Comparison of ENCODE assay signal across 1 cellular context in the genomic region with DNA sequence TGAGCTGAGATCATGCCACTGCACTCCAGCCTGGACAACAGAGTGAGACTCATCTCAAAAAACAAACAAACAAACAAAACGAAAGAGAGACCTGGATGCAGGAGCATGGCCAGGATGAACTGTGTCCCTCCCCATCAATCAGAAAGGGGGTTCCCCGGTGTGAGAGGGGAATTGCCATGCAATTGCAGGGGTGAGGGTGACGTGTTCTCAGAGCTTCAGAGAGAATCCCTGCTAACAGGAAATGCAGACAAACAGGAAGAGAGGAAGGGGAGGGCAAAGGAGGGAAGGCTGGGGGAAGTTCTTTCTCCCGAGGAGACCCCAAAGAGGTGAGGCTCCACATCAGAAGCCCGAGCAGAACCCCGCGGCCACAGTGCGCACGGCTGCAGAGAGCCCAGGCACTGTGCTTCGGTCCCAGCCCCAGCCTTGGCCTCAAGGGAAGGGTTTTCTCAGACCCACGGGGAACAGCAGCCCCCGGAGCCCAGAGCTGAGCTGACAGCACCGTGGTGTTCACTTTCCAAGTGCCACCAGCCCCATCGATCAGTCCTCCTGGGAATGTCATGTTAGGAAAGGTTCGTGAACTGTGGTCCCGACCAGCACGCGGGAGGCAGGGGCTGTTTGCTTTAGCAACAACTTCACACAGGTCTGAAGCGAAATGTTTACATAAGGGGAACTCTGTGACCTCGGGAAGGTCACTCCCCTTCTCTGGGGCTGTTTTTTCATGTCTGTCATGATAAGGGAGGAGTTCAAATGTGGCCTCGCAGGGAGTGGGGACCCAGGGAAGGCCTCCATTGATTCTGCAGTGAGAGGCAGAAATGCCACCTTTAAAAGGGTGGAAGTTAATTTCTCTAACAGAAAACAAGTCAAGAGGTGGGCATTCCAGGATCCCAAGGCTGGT.
TF ChIP-seq lines count a peak whose summit lies in the region.

No MANE protein-coding gene starts in this region.

TF ChIP-seq in HepG2, 621 proteins besides CTCF, POLR2A, EP300 and RAD21 (continued from another document and continues in another):
- TF ChIP-seq, protein P1, sequence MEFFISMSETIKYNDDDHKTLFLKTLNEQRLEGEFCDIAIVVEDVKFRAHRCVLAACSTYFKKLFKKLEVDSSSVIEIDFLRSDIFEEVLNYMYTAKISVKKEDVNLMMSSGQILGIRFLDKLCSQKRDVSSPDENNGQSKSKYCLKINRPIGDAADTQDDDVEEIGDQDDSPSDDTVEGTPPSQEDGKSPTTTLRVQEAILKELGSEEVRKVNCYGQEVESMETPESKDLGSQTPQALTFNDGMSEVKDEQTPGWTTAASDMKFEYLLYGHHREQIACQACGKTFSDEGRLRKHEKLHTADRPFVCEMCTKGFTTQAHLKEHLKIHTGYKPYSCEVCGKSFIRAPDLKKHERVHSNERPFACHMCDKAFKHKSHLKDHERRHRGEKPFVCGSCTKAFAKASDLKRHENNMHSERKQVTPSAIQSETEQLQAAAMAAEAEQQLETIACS (CRISPR knock-in tag; IDR thresholded peaks at IDR 0.05) = no peak
- TF ChIP-seq NCOA1 (CRISPR knock-in tag; IDR thresholded peaks at IDR 0.05) (peak; percentile 98), ZBTB42 (CRISPR knock-in tag; IDR thresholded peaks at IDR 0.05) (no peak), ZSCAN29 (CRISPR knock-in tag; conservative IDR thresholded peaks at IDR 0.05) (peak; percentile 79; the same call in 1 of the 2 replicates), ZNF451 (CRISPR knock-in tag; IDR thresholded peaks at IDR 0.05) (no peak), FOXK1 (CRISPR knock-in tag; IDR thresholded peaks at IDR 0.05; ENCODE audit: borderline replicate concordance, low read depth) (peak; percentile 93), ZNF30 (CRISPR knock-in tag; IDR thresholded peaks at IDR 0.05) (peak; percentile 48; the same call in 1 of the 2 replicates), SNAPC2 (CRISPR knock-in tag; IDR thresholded peaks at IDR 0.05) (no peak), ELF1 (CRISPR knock-in tag; IDR thresholded peaks at IDR 0.05) (0 out of 2 replicates have a peak, but pooled peaks have one; percentile 40), RFXAP (CRISPR knock-in tag; IDR thresholded peaks at IDR 0.05; ENCODE audit: borderline replicate concordance) (peak; percentile 79), YEATS4 (CRISPR knock-in tag; IDR thresholded peaks at IDR 0.05; ENCODE audit: borderline replicate concordance) (peak; percentile 86), ZNF724P (CRISPR knock-in tag; IDR thresholded peaks at IDR 0.05; ENCODE audit: borderline replicate concordance) (peak; percentile 87; the same call in 1 of the 2 replicates), ZNF264 (CRISPR knock-in tag; IDR thresholded peaks at IDR 0.05) (peak; percentile 95), RBFOX2 (IDR thresholded peaks at IDR 0.05; ENCODE audit: low read depth, low read length) (no peak), ZFP90 (CRISPR knock-in tag; IDR thresholded peaks at IDR 0.05; ENCODE audit: borderline replicate concordance) (peak; percentile 79), TBX2 (CRISPR knock-in tag; IDR thresholded peaks at IDR 0.05; ENCODE audit: borderline replicate concordance) (peak; percentile 100), ZNF121 (CRISPR knock-in tag; IDR thresholded peaks at IDR 0.05) (peak; percentile 72), ZNF550 (CRISPR knock-in tag; IDR thresholded peaks at IDR 0.05; ENCODE audit: borderline replicate concordance) (no peak), MBD4 (IDR thresholded peaks at IDR 0.05; ENCODE audit: borderline replicate concordance, low read length) (no peak), PITX1 (CRISPR knock-in tag; IDR thresholded peaks at IDR 0.05) (peak; percentile 94), SOX5 (CRISPR knock-in tag; IDR thresholded peaks at IDR 0.05; ENCODE audit: borderline replicate concordance) (peak; percentile 95), NCOR1 (IDR thresholded peaks at IDR 0.05; ENCODE audit: borderline replicate concordance, low read length) (peak; percentile 94), ZMYM4 (CRISPR knock-in tag; IDR thresholded peaks at IDR 0.05) (peak; percentile 90), ETV6 (CRISPR knock-in tag; conservative IDR thresholded peaks at IDR 0.05) (0 out of 2 replicates have a peak, but pooled peaks have one; percentile 21), ZNF570 (CRISPR knock-in tag; IDR thresholded peaks at IDR 0.05; ENCODE audit: borderline replicate concordance) (no peak), HIVEP1 (CRISPR knock-in tag; IDR thresholded peaks at IDR 0.05) (peak; percentile 77; the same call in 1 of the 2 replicates), HHEX (CRISPR knock-in tag; IDR thresholded peaks at IDR 0.05) (peak; percentile 100), ZSCAN9 (CRISPR knock-in tag; IDR thresholded peaks at IDR 0.05; ENCODE audit: borderline replicate concordance) (peak; percentile 93), ZNF558 (CRISPR knock-in tag; IDR thresholded peaks at IDR 0.05; ENCODE audit: borderline replicate concordance) (peak; percentile 27; the same call in 1 of the 2 replicates), NCOA2 (CRISPR knock-in tag; IDR thresholded peaks at IDR 0.05) (peak; percentile 94)
- TF ChIP-seq, protein P2, sequence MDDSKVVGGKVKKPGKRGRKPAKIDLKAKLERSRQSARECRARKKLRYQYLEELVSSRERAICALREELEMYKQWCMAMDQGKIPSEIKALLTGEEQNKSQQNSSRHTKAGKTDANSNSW (CRISPR knock-in tag; IDR thresholded peaks at IDR 0.05; ENCODE audit: borderline replicate concordance) = no peak
- TF ChIP-seq, protein P3, sequence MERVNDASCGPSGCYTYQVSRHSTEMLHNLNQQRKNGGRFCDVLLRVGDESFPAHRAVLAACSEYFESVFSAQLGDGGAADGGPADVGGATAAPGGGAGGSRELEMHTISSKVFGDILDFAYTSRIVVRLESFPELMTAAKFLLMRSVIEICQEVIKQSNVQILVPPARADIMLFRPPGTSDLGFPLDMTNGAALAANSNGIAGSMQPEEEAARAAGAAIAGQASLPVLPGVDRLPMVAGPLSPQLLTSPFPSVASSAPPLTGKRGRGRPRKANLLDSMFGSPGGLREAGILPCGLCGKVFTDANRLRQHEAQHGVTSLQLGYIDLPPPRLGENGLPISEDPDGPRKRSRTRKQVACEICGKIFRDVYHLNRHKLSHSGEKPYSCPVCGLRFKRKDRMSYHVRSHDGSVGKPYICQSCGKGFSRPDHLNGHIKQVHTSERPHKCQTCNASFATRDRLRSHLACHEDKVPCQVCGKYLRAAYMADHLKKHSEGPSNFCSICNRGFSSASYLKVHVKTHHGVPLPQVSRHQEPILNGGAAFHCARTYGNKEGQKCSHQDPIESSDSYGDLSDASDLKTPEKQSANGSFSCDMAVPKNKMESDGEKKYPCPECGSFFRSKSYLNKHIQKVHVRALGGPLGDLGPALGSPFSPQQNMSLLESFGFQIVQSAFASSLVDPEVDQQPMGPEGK (CRISPR knock-in tag; IDR thresholded peaks at IDR 0.05) = peak; percentile 97
- TF ChIP-seq, protein P4, sequence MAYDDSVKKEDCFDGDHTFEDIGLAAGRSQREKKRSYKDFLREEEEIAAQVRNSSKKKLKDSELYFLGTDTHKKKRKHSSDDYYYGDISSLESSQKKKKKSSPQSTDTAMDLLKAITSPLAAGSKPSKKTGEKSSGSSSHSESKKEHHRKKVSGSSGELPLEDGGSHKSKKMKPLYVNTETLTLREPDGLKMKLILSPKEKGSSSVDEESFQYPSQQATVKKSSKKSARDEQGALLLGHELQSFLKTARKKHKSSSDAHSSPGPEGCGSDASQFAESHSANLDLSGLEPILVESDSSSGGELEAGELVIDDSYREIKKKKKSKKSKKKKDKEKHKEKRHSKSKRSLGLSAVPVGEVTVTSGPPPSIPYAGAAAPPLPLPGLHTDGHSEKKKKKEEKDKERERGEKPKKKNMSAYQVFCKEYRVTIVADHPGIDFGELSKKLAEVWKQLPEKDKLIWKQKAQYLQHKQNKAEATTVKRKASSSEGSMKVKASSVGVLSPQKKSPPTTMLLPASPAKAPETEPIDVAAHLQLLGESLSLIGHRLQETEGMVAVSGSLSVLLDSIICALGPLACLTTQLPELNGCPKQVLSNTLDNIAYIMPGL (CRISPR knock-in tag; IDR thresholded peaks at IDR 0.05; ENCODE audit: borderline replicate concordance in 1 of 2, low read depth in 1 of 2) = peak in 1 of 2 experiments; percentile 73; a peak in 1 of 4 replicates
- TF ChIP-seq, protein P5, sequence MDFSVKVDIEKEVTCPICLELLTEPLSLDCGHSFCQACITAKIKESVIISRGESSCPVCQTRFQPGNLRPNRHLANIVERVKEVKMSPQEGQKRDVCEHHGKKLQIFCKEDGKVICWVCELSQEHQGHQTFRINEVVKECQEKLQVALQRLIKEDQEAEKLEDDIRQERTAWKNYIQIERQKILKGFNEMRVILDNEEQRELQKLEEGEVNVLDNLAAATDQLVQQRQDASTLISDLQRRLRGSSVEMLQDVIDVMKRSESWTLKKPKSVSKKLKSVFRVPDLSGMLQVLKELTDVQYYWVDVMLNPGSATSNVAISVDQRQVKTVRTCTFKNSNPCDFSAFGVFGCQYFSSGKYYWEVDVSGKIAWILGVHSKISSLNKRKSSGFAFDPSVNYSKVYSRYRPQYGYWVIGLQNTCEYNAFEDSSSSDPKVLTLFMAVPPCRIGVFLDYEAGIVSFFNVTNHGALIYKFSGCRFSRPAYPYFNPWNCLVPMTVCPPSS (IDR thresholded peaks at IDR 0.05) = no peak
- TF ChIP-seq, protein P6, sequence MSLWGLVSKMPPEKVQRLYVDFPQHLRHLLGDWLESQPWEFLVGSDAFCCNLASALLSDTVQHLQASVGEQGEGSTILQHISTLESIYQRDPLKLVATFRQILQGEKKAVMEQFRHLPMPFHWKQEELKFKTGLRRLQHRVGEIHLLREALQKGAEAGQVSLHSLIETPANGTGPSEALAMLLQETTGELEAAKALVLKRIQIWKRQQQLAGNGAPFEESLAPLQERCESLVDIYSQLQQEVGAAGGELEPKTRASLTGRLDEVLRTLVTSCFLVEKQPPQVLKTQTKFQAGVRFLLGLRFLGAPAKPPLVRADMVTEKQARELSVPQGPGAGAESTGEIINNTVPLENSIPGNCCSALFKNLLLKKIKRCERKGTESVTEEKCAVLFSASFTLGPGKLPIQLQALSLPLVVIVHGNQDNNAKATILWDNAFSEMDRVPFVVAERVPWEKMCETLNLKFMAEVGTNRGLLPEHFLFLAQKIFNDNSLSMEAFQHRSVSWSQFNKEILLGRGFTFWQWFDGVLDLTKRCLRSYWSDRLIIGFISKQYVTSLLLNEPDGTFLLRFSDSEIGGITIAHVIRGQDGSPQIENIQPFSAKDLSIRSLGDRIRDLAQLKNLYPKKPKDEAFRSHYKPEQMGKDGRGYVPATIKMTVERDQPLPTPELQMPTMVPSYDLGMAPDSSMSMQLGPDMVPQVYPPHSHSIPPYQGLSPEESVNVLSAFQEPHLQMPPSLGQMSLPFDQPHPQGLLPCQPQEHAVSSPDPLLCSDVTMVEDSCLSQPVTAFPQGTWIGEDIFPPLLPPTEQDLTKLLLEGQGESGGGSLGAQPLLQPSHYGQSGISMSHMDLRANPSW (CRISPR knock-in tag; IDR thresholded peaks at IDR 0.05; ENCODE audit: borderline replicate concordance) = no peak
- TF ChIP-seq, protein P7, sequence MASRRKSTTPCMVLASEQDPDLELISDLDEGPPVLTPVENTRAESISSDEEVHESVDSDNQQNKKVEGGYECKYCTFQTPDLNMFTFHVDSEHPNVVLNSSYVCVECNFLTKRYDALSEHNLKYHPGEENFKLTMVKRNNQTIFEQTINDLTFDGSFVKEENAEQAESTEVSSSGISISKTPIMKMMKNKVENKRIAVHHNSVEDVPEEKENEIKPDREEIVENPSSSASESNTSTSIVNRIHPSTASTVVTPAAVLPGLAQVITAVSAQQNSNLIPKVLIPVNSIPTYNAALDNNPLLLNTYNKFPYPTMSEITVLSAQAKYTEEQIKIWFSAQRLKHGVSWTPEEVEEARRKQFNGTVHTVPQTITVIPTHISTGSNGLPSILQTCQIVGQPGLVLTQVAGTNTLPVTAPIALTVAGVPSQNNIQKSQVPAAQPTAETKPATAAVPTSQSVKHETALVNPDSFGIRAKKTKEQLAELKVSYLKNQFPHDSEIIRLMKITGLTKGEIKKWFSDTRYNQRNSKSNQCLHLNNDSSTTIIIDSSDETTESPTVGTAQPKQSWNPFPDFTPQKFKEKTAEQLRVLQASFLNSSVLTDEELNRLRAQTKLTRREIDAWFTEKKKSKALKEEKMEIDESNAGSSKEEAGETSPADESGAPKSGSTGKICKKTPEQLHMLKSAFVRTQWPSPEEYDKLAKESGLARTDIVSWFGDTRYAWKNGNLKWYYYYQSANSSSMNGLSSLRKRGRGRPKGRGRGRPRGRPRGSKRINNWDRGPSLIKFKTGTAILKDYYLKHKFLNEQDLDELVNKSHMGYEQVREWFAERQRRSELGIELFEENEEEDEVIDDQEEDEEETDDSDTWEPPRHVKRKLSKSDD (CRISPR knock-in tag; IDR thresholded peaks at IDR 0.05; ENCODE audit: low read depth) = peak; percentile 76; the same call in 1 of the 2 replicates
- TF ChIP-seq, protein P8, sequence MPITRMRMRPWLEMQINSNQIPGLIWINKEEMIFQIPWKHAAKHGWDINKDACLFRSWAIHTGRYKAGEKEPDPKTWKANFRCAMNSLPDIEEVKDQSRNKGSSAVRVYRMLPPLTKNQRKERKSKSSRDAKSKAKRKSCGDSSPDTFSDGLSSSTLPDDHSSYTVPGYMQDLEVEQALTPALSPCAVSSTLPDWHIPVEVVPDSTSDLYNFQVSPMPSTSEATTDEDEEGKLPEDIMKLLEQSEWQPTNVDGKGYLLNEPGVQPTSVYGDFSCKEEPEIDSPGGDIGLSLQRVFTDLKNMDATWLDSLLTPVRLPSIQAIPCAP (CRISPR knock-in tag; IDR thresholded peaks at IDR 0.05; ENCODE audit: low read depth) = 0 out of 2 replicates have a peak, but pooled peaks have one; percentile 37
- TF ChIP-seq, protein P9, sequence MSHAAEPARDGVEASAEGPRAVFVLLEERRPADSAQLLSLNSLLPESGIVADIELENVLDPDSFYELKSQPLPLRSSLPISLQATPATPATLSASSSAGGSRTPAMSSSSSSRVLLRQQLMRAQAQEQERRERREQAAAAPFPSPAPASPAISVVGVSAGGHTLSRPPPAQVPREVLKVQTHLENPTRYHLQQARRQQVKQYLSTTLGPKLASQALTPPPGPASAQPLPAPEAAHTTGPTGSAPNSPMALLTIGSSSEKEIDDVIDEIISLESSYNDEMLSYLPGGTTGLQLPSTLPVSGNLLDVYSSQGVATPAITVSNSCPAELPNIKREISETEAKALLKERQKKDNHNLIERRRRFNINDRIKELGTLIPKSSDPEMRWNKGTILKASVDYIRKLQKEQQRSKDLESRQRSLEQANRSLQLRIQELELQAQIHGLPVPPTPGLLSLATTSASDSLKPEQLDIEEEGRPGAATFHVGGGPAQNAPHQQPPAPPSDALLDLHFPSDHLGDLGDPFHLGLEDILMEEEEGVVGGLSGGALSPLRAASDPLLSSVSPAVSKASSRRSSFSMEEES (CRISPR knock-in tag; IDR thresholded peaks at IDR 0.05) = peak; percentile 96
- TF ChIP-seq, protein P10, sequence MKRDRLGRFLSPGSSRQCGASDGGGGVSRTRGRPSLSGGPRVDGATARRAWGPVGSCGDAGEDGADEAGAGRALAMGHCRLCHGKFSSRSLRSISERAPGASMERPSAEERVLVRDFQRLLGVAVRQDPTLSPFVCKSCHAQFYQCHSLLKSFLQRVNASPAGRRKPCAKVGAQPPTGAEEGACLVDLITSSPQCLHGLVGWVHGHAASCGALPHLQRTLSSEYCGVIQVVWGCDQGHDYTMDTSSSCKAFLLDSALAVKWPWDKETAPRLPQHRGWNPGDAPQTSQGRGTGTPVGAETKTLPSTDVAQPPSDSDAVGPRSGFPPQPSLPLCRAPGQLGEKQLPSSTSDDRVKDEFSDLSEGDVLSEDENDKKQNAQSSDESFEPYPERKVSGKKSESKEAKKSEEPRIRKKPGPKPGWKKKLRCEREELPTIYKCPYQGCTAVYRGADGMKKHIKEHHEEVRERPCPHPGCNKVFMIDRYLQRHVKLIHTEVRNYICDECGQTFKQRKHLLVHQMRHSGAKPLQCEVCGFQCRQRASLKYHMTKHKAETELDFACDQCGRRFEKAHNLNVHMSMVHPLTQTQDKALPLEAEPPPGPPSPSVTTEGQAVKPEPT (CRISPR knock-in tag; IDR thresholded peaks at IDR 0.05; ENCODE audit: low read depth) = peak; percentile 90; the same call in 1 of the 2 replicates
